8 cellular contexts compared by ENCODE assay signal in genomic region chr14:66508547-66508845, GRCh38. TPM values are rescaled to one million over a fixed set of nuclear protein-coding genes. Genes with fewer than 3 reads are reported as not detected.
DNase-seq lines count a peak whose midpoint lies in the region; ATAC-seq and TF ChIP-seq lines count a peak whose summit lies in the region.

No MANE protein-coding gene starts in this region.

- peak overlapping the region; percentile 88 to 93 for H3K27ac ChIP-seq in breast epithelium
- H3K27ac ChIP-seq in muscle layer of duodenum (ENCODE audit: low read length): peak overlapping the region; percentile 81

- no peak for TF ChIP-seq POLR2A in breast epithelium (IDR thresholded peaks at IDR 0.05)

- ATAC-seq in HG03045 (IDR thresholded peaks at IDR 0.05; ENCODE audit: unreplicated experiment) (peak; percentile 2), HG02885 (IDR thresholded peaks at IDR 0.05; ENCODE audit: poor library complexity, unreplicated experiment) (no peak)

- no peaks in the 10 kb centered on the region for H3K27me3 ChIP-seq in breast epithelium
- no peaks in the 10 kb centered on the region for H3K27me3 ChIP-seq in muscle layer of duodenum (ENCODE audit: low read depth, low read length)

- no peak for TF ChIP-seq CTCF in AG09309 (IDR thresholded peaks at IDR 0.05; ENCODE audit: control insufficient read depth, insufficient read depth, low read depth, low read length, missing control alignments)
- TF ChIP-seq CTCF in breast epithelium (IDR thresholded peaks at IDR 0.05): no peak

- intact Hi-C loops in breast epithelium (cut with DNase I; ENCODE audit: low total_unique reads): no loop called here

- H3K36me3 ChIP-seq in breast epithelium (no peaks in the 10 kb centered on the region), muscle layer of duodenum (ENCODE audit: control insufficient read depth in 1 of 2, insufficient read depth in 2 of 2, low read length in 2 of 2) (no peaks in the 10 kb centered on the region)

- DNase-seq in AG09309 (ENCODE audit: low read depth): no peak
- no peak for DNase-seq in breast epithelium (ENCODE audit: low spot score in 2 of 2)
- DNase-seq in NCI-H2029 treated with DMSO at 0.1 percent for 48 hours (lab: John Stamatoyannopoulos, UW): no peak
- DNase-seq in NCI-H146 treated with DMSO at 0.1 percent for 48 hours (lab: John Stamatoyannopoulos, UW; ENCODE audit: unreplicated experiment): no peak
- no peak for DNase-seq in AG20443 (ENCODE audit: low spot score)

- H3K4me1 ChIP-seq in breast epithelium (peaks cover 0 to 7% of the 10 kb centered on the region in 2 donors), muscle layer of duodenum (ENCODE audit: control insufficient read depth in 1 of 2, insufficient read depth in 2 of 2, low read length in 2 of 2) (peaks cover 5 to 12% of the 10 kb centered on the region in 2 donors)

- H3K9me3 ChIP-seq in breast epithelium: no peaks in the 10 kb centered on the region
- no peaks in the 10 kb centered on the region for H3K9me3 ChIP-seq in muscle layer of duodenum (ENCODE audit: control insufficient read depth in 1 of 2, low read length in 2 of 2)

- H3K4me3 ChIP-seq in AG09309 (ENCODE audit: control insufficient read depth, low read depth, low read length) (peak overlapping the region; percentile 69), breast epithelium (peak overlapping the region; percentile 81 to 96 (median 92)), muscle layer of duodenum (ENCODE audit: low read depth in 1 of 2, low read length in 2 of 2) (peak overlapping the region; percentile 92 to 97)

RNA-seq across cellular contexts. Expression of gene GPHN, which starts 0.5 kb away (rescaled TPM):
- total RNA-seq in breast epithelium: 10 to 100 TPM; 20.9 to 39.0 (median 24.9) TPM

RNA-seq across cellular contexts. Expression of gene CCDC196, which starts 22.3 kb away (rescaled TPM):
- not detected for total RNA-seq in breast epithelium
